ENCODE assay signal across 19 cellular contexts in genomic region chr13:50277127-50277526, GRCh38.
"Had no signal": no experiment of that assay in that cellular context is flagged by ENCODE, and none has a peak within 500 bp of the region (broad histone marks: within the 10 kb centered on the region; RNA-seq: fewer than 3 reads in every experiment).

No MANE protein-coding gene starts in this region.

- H3K4me1 ChIP-seq: gastrocnemius medialis, heart left ventricle, left lung, prostate gland had no signal

- H3K4me3 Mint-ChIP-seq: activated naive CD4-positive, alpha-beta T cell treated with anti-CD3 and anti-CD28 coated beads for 36 hours; activated naive CD8-positive, alpha-beta T cell treated with anti-CD3 and anti-CD28 coated beads, Interleukin-2, amount 50 U/mL, for 24 hours; natural killer cell had no signal

- H3K36me3 ChIP-seq: gastrocnemius medialis, heart left ventricle, left lung, prostate gland had no signal

- H3K9me3 Mint-ChIP-seq: natural killer cell had no signal

- H3K36me3 Mint-ChIP-seq: natural killer cell had no signal

- H3K27ac Mint-ChIP-seq: activated naive CD4-positive, alpha-beta T cell treated with anti-CD3 and anti-CD28 coated beads for 36 hours; activated naive CD8-positive, alpha-beta T cell treated with anti-CD3 and anti-CD28 coated beads, Interleukin-2, amount 50 U/mL, for 24 hours; activated T-helper 2 cell treated with anti-CD3 and anti-CD28 coated beads, Interferon-gamma antibody, Interleukin-2, Interleukin-4, amounts not matched to agents 10 μg/mL and 5 μg/mL and 100 μg/mL, durations not matched to agents 14 hours and 24 hours and 36 hours; natural killer cell had no signal

- DNase-seq: activated CD4-positive, alpha-beta T cell treated with anti-CD3 and anti-CD28 coated beads, Interleukin-2, amount 50 U/mL, for 48 hours; activated naive CD4-positive, alpha-beta T cell treated with anti-CD3 and anti-CD28 coated beads for 36 hours; activated naive CD8-positive, alpha-beta T cell treated with anti-CD3 and anti-CD28 coated beads, Interleukin-2, amount 50 U/mL, for 24 hours; aorta; gastrocnemius medialis; heart left ventricle; left lung; mucosa of descending colon; natural killer cell; occipital lobe; right cardiac atrium; small intestine; stimulated activated CD4-positive, alpha-beta T cell treated with anti-CD3 and anti-CD28 coated beads, Interleukin-4, amount 100 ng/mL, for 4 hours; stimulated activated CD8-positive, alpha-beta memory T cell treated with anti-CD3 and anti-CD28 coated beads, Interleukin-4, amount 100 ng/mL, for 48 hours; stimulated activated naive CD4-positive, alpha-beta T cell treated with Interleukin-2 at 50 U/mL for 16 hours; T-helper 1 cell had no signal

- H3K4me3 ChIP-seq: gastrocnemius medialis, heart left ventricle, left lung, mucosa of descending colon, prostate gland had no signal

- ATAC-seq: activated naive CD8-positive, alpha-beta T cell treated with anti-CD3 and anti-CD28 coated beads, Interleukin-2, amount 50 U/mL, for 24 hours; gastrocnemius medialis; heart left ventricle; left lung; mucosa of descending colon; natural killer cell; right cardiac atrium had no signal

- H3K9me3 ChIP-seq: gastrocnemius medialis, mucosa of descending colon, prostate gland had no signal

- H3K4me1 Mint-ChIP-seq: activated naive CD8-positive, alpha-beta T cell treated with anti-CD3 and anti-CD28 coated beads, Interleukin-2, amount 50 U/mL, for 24 hours had no signal

- H3K27me3 ChIP-seq: gastrocnemius medialis, heart left ventricle, left lung had no signal

- H3K27ac ChIP-seq: gastrocnemius medialis, heart left ventricle, left lung, prostate gland, VCaP had no signal
